ENCODE assay signal across 8 cellular contexts in the genomic region with DNA sequence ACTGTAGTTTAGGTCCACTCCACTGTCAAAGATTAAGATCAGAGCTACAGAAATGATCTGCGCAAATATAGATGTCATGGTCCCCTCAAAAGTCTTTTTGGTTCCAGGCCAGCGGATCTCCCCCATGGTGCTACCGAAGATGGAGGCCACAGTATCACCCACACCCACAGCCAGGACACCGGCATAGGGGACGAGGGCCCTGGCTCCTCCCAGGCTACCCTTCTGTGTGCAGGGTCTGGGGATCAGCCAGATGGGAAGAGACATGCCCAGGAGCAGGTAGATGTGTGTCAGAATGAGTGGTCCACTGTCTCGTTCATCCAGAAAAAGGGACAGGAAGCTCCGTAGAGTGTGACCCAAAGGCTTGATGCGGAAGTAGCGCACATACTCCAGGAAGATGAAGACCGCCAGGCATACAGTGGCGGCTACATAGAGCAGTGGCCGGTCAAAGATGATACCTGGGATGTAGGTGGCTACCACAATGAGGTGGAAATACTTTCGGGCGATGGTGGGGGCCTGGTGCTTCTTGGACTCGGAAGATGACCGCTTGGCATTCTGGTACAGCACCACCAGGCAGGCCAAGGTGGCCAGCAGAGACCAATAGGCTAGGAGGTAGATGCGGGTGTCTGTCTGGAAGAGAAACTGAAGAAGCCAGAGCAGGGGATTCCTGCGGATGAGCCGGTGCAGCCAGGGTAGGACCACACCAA. TPM values are rescaled to one million over a fixed set of nuclear protein-coding genes. Genes with fewer than 3 reads are reported as not detected.
DNase-seq lines count a peak whose midpoint lies in the region; ATAC-seq and TF ChIP-seq lines count a peak whose summit lies in the region.
"Had no signal": no experiment of that assay in that cellular context is flagged by ENCODE, and none has a peak within 500 bp of the region (broad histone marks: within the 10 kb centered on the region; RNA-seq: fewer than 3 reads in every experiment).

No MANE protein-coding gene starts in this region.

- H3K27ac ChIP-seq in PC-3 (ENCODE audit: low read length) (no peak overlapping the region), right atrium auricular region (no peak overlapping the region)

- H3K4me2 ChIP-seq in PC-3 (ENCODE audit: low read length) = peak overlapping the region; percentile 85

- no TSS peak for BruUV-seq in PC-3 (replicated peaks; lab: Mats Ljungman, UMichigan)

- peaks cover 27% of the 10 kb centered on the region for H3K4me1 Mint-ChIP-seq in endothelial cell (ENCODE audit: unreplicated experiment)

- no peaks in the 10 kb centered on the region for H3K9me3 Mint-ChIP-seq in endothelial cell (ENCODE audit: unreplicated experiment)

- peaks cover 10% of the 10 kb centered on the region; the same call in 1 of the 2 replicates for H3K4me1 ChIP-seq in PC-3 (ENCODE audit: insufficient read depth, low read length)
- peaks cover 0 to 51% of the 10 kb centered on the region in 2 donors for H3K4me1 ChIP-seq in right atrium auricular region

- H3K9me3 ChIP-seq in PC-3 (ENCODE audit: low read length) = no peaks in the 10 kb centered on the region
- H3K9me3 ChIP-seq in right atrium auricular region = no peaks in the 10 kb centered on the region
- H3K9me3 ChIP-seq: pancreas had no signal

- H3K36me3 Mint-ChIP-seq in endothelial cell (ENCODE audit: low read depth, unreplicated experiment) = peaks cover 14% of the 10 kb centered on the region

- CTCF ChIA-PET in PC-3 (lab: Charles Lee) = no interaction called here

- POLR2A ChIA-PET in PC-3 (lab: Charles Lee; ENCODE audit: unreplicated experiment) = no interaction called here

- peak overlapping the region; percentile 79; the same call in 1 of the 2 replicates for H3K4me3 ChIP-seq in GM06990 (replicated peaks; ENCODE audit: low read depth, low read length)
- no peak overlapping the region; the same call in 1 of the 2 replicates for H3K4me3 ChIP-seq in PC-3 (ENCODE audit: low read length)
- no peak overlapping the region for H3K4me3 ChIP-seq in right atrium auricular region

- intact Hi-C loops in PC-3 (cut with micrococcal nuclease) (no loop called here), sciatic nerve (cut with DNase I) (no loop called here)

- H3K9ac ChIP-seq in PC-3 (ENCODE audit: low read length) = no peak overlapping the region

- DNase-seq in GM06990 (ENCODE audit: extremely low read depth, insufficient read length) (no peak), PC-3 (no peak), endothelial cell (ENCODE audit: low spot score) (no peak), sciatic nerve (ENCODE audit: low spot score) (peak; percentile 52), right atrium auricular region (ENCODE audit: low spot score) (no peak)

- H3K4me3 Mint-ChIP-seq in endothelial cell (ENCODE audit: unreplicated experiment) = peak overlapping the region; percentile 97

- H3K9me2 ChIP-seq in PC-3 (replicated peaks; ENCODE audit: low read length) = no peaks in the 10 kb centered on the region

- peak overlapping the region; percentile 67 for H3K27ac Mint-ChIP-seq in endothelial cell (ENCODE audit: unreplicated experiment)

- no peaks in the 10 kb centered on the region for H3F3A ChIP-seq in PC-3 (ENCODE audit: low read length, unreplicated experiment)

- H3K27me3 Mint-ChIP-seq in endothelial cell (ENCODE audit: unreplicated experiment) = peaks cover 10% of the 10 kb centered on the region

- H3K79me2 ChIP-seq in PC-3 (ENCODE audit: low read length) = peaks cover 25% of the 10 kb centered on the region

- H3K36me3 ChIP-seq in GM06990 (ENCODE audit: control insufficient read depth, insufficient read depth, low read length) (peaks cover 5% of the 10 kb centered on the region), PC-3 (ENCODE audit: low read depth, low read length) (no peaks in the 10 kb centered on the region), right atrium auricular region (peaks cover 7% of the 10 kb centered on the region)
- H3K36me3 ChIP-seq: pancreas had no signal

- no peaks in the 10 kb centered on the region for H3K27me3 ChIP-seq in GM06990 (replicated peaks; ENCODE audit: control insufficient read depth, insufficient read depth, low read length)
- no peaks in the 10 kb centered on the region for H3K27me3 ChIP-seq in PC-3 (ENCODE audit: low read length)
- no peaks in the 10 kb centered on the region for H3K27me3 ChIP-seq in right atrium auricular region
- H3K27me3 ChIP-seq: pancreas had no signal

- TF ChIP-seq CTCF in GM06990 (IDR thresholded peaks at IDR 0.05; ENCODE audit: insufficient read depth, low read length, poor library complexity, severe bottlenecking) (no peak), PC-3 (conservative IDR thresholded peaks at IDR 0.05; ENCODE audit: low read depth, low read length) (no peak), endothelial cell (IDR thresholded peaks at IDR 0.05; ENCODE audit: unreplicated experiment) (no peak), right atrium auricular region (IDR thresholded peaks at IDR 0.05) (no peak)

- H4K20me1 ChIP-seq in PC-3 (ENCODE audit: low read length) = no peaks in the 10 kb centered on the region

- no peak overlapping the region for H2AFZ ChIP-seq in PC-3 (ENCODE audit: low read length)

- ATAC-seq in PC-3 (no peak), sciatic nerve (no peak), GM21529 (IDR thresholded peaks at IDR 0.05; ENCODE audit: unreplicated experiment) (no peak), GM21447 (IDR thresholded peaks at IDR 0.05; ENCODE audit: unreplicated experiment) (no peak)

RNA-seq across cellular contexts. Expression of a gene that starts 1.5 kb away (rescaled TPM):
- 17.9 and 23.7 TPM in 2 replicates for total RNA-seq in PC-3 (2014; rRNA removed)
- 18.2 TPM for total RNA-seq in endothelial cell (ENCODE audit: unreplicated experiment)
- 9.6 TPM for total RNA-seq in sciatic nerve
- total RNA-seq in right atrium auricular region = 10 to 100 TPM; 13.9 to 14.4 TPM

RNA-seq across cellular contexts. Expression of a gene that starts 1.5 kb away (rescaled TPM):
- total RNA-seq in PC-3 (2014; rRNA removed) (48.0 and 52.0 TPM in 2 replicates), endothelial cell (ENCODE audit: unreplicated experiment) (44.0 TPM), sciatic nerve (46.4 TPM), right atrium auricular region (10 to 100 TPM; 23.5 to 26.8 TPM)

RNA-seq across cellular contexts. Expression of a gene that starts 25.2 kb away (rescaled TPM):
- total RNA-seq in PC-3 (2014; rRNA removed) = 1.6 TPM in 1 of 2 replicates, not detected in the other
- 10.3 TPM for total RNA-seq in endothelial cell (ENCODE audit: unreplicated experiment)
- total RNA-seq in sciatic nerve = 38.7 TPM
- 10 to 100 TPM; 21.3 to 51.9 TPM for total RNA-seq in right atrium auricular region
